Comparison of ENCODE assay signal across 20 cellular contexts in genomic region chr1:185404864-185405568, GRCh38.
DNase-seq lines count a peak whose midpoint lies in the region; ATAC-seq, FAIRE-seq and TF ChIP-seq lines count a peak whose summit lies in the region.
"Had no signal": no experiment of that assay in that cellular context is flagged by ENCODE, and none has a peak within 500 bp of the region (broad histone marks: within the 10 kb centered on the region; RNA-seq: fewer than 3 reads in every experiment).

No MANE protein-coding gene starts in this region.

- H3K9me3 Mint-ChIP-seq in astrocyte (ENCODE audit: unreplicated experiment) = peaks cover 15% of the 10 kb centered on the region

- peak overlapping the region in 3 of 10 donors; percentile 12 to 29 (median 29) for H3K4me3 ChIP-seq in heart right ventricle
- H3K4me3 ChIP-seq in astrocyte (ENCODE audit: insufficient read depth, low read depth, low read length) = no peak overlapping the region
- H3K4me3 ChIP-seq in keratinocyte (ENCODE audit: control insufficient read depth in 2 of 3, extremely low read depth in 1 of 3, insufficient read depth in 2 of 3, low read depth in 1 of 3, low read length in 3 of 3) = peak overlapping the region in 1 of 3 experiments; percentile 39
- H3K4me3 ChIP-seq in vagina = peak overlapping the region; percentile 27 to 28
- H3K4me3 ChIP-seq: coronary artery had no signal

- intact Hi-C loops in left ventricle myocardium superior (cut with micrococcal nuclease) = no loop called here
- intact Hi-C loops in heart right ventricle (cut with DNase I) = loop anchor here in 1 of 10 donors (10.0 kb wide), 1 partner anchor 60 kb away; no protein-coding TSS in a partner anchor
- intact Hi-C loops in vagina (cut with DNase I) = no loop called here

- no peaks in the 10 kb centered on the region for H3K36me3 ChIP-seq in heart right ventricle
- no peaks in the 10 kb centered on the region for H3K36me3 ChIP-seq in astrocyte (ENCODE audit: insufficient read depth, low read length)
- H3K36me3 ChIP-seq in keratinocyte (ENCODE audit: control insufficient read depth in 2 of 2, extremely low read depth in 1 of 2, insufficient read depth in 2 of 2, low read length in 2 of 2) = no peaks in the 10 kb centered on the region
- H3K36me3 ChIP-seq in vagina = no peaks in the 10 kb centered on the region
- H3K36me3 ChIP-seq: left ventricle myocardium inferior, tibial nerve had no signal

- peaks cover 24% of the 10 kb centered on the region for H3K4me1 Mint-ChIP-seq in astrocyte (ENCODE audit: low read depth, unreplicated experiment)

- ATAC-seq in left ventricle myocardium superior = peak; percentile 12
- ATAC-seq in heart right ventricle = no peak
- ATAC-seq in HG02981 (IDR thresholded peaks at IDR 0.05; ENCODE audit: unreplicated experiment) = no peak
- ATAC-seq: T-helper 17 cell had no signal

- DNase-seq in left ventricle myocardium superior (no peak), heart right ventricle (no peak), astrocyte (ENCODE audit: low read depth) (no peak), keratinocyte (ENCODE audit: low read depth, low spot score) (no peak), vagina (ENCODE audit: extremely low spot score in 2 of 2) (no peak), NAMALWA (ENCODE audit: low spot score) (no peak), NCI-H2196 treated with DMSO at 0.1 percent for 48 hours (lab: John Stamatoyannopoulos, UW; ENCODE audit: unreplicated experiment) (no peak)
- DNase-seq: activated CD4-positive, alpha-beta T cell treated with anti-CD3 and anti-CD28 coated beads for 48 hours; activated T-cell treated with anti-CD3 and anti-CD28 coated beads, Interleukin-2, amount 50 U/mL, for 48 hours; NCI-H446 treated with DMSO at 0.1 percent for 48 hours; stimulated activated CD4-positive, alpha-beta T cell treated with anti-CD3 and anti-CD28 coated beads, Interleukin-4, amount 100 ng/mL, for 24 hours; T-helper 17 cell had no signal

- TF ChIP-seq CTCF in heart right ventricle (IDR thresholded peaks at IDR 0.05) = no peak
- TF ChIP-seq CTCF in astrocyte (IDR thresholded peaks at IDR 0.05; ENCODE audit: insufficient read depth, low read depth, low read length) = no peak
- no peak for TF ChIP-seq CTCF in keratinocyte (optimal IDR thresholded peaks at IDR 0.05 in 1 of 3, IDR thresholded peaks at IDR 0.05 in 1 of 3, conservative IDR thresholded peaks at IDR 0.05 in 1 of 3; ENCODE audit: extremely low read depth in 1 of 3, insufficient read depth in 2 of 3, low read length in 3 of 3)
- no peak for TF ChIP-seq CTCF in vagina (IDR thresholded peaks at IDR 0.05)

- no peak for TF ChIP-seq POLR2A in vagina (IDR thresholded peaks at IDR 0.05)

- H3K9me3 ChIP-seq in heart right ventricle (peaks cover 0 to 4% (median 0%) of the 10 kb centered on the region in 11 donors), astrocyte (ENCODE audit: insufficient read depth, low read depth, low read length) (no peaks in the 10 kb centered on the region), keratinocyte (ENCODE audit: control insufficient read depth, low read depth, low read length) (peaks cover 3% of the 10 kb centered on the region), vagina (no peaks in the 10 kb centered on the region)
- H3K9me3 ChIP-seq: tibial nerve had no signal

- H3K27me3 Mint-ChIP-seq in astrocyte (ENCODE audit: low read depth, unreplicated experiment) = no peaks in the 10 kb centered on the region

- peaks cover 0 to 17% (median 0%) of the 10 kb centered on the region in 9 donors for H3K4me1 ChIP-seq in heart right ventricle
- peaks cover 9% of the 10 kb centered on the region for H3K4me1 ChIP-seq in astrocyte (ENCODE audit: insufficient read depth, low read length)
- peaks cover 41% of the 10 kb centered on the region for H3K4me1 ChIP-seq in keratinocyte (ENCODE audit: control insufficient read depth, extremely low read depth, insufficient read depth, low read length)
- peaks cover 25% of the 10 kb centered on the region for H3K4me1 ChIP-seq in vagina
- H3K4me1 ChIP-seq: left ventricle myocardium inferior had no signal

- H3K79me2 ChIP-seq in astrocyte (ENCODE audit: insufficient read depth, low read length) = no peaks in the 10 kb centered on the region
- no peaks in the 10 kb centered on the region for H3K79me2 ChIP-seq in keratinocyte (ENCODE audit: control insufficient read depth, insufficient read depth, low read length)

- H3K27me3 ChIP-seq in heart right ventricle = no peaks in the 10 kb centered on the region
- H3K27me3 ChIP-seq in astrocyte (ENCODE audit: insufficient read depth, low read length) = no peaks in the 10 kb centered on the region
- no peaks in the 10 kb centered on the region for H3K27me3 ChIP-seq in keratinocyte (ENCODE audit: control insufficient read depth, extremely low read depth, insufficient read depth, low read length)
- no peaks in the 10 kb centered on the region for H3K27me3 ChIP-seq in vagina
- H3K27me3 ChIP-seq: tibial nerve had no signal

- dilution Hi-C loops in keratinocyte (cut with MboI; ENCODE audit: extremely low pct_ligation_motif_present, low sequenced_read_pairs) = no loop called here

- H4K20me1 ChIP-seq in astrocyte (ENCODE audit: insufficient read depth, low read length) = no peaks in the 10 kb centered on the region
- H4K20me1 ChIP-seq in keratinocyte (ENCODE audit: control insufficient read depth, extremely low read depth, insufficient read depth, low read length) = no peaks in the 10 kb centered on the region

- H2AFZ ChIP-seq in astrocyte (ENCODE audit: low read depth, low read length) = no peak overlapping the region
- H2AFZ ChIP-seq in keratinocyte (ENCODE audit: control insufficient read depth, low read length) = peak overlapping the region; percentile 72

- no peak overlapping the region for H3K27ac Mint-ChIP-seq in astrocyte (ENCODE audit: unreplicated experiment)
- H3K27ac Mint-ChIP-seq: T-helper 17 cell had no signal

- no peak for FAIRE-seq in astrocyte (lab: Jason Lieb, UNC)
- no peak for FAIRE-seq in keratinocyte (lab: Jason Lieb, UNC)
- FAIRE-seq: G401.6, GM12892, RCC 7860 had no signal

- no peak overlapping the region for H3K4me3 Mint-ChIP-seq in astrocyte (ENCODE audit: unreplicated experiment)
- H3K4me3 Mint-ChIP-seq: neural crest cell, T-helper 17 cell had no signal

- no peak overlapping the region for H3K27ac ChIP-seq in heart right ventricle
- no peak overlapping the region for H3K27ac ChIP-seq in astrocyte (ENCODE audit: low read depth, low read length)
- no peak overlapping the region for H3K27ac ChIP-seq in keratinocyte (ENCODE audit: control insufficient read depth, insufficient read depth, low read length)
- H3K27ac ChIP-seq in vagina = peak overlapping the region; percentile 66
- H3K27ac ChIP-seq: coronary artery, left ventricle myocardium inferior had no signal

- H3K4me2 ChIP-seq in astrocyte (ENCODE audit: low read length) = peak overlapping the region; percentile 63
- H3K4me2 ChIP-seq in keratinocyte (ENCODE audit: control insufficient read depth, extremely low read depth, insufficient read depth, low read depth, low read length) = peak overlapping the region; percentile 74

- no peaks in the 10 kb centered on the region for H3K9me1 ChIP-seq in keratinocyte (ENCODE audit: control insufficient read depth, extremely low read depth, insufficient read depth, low read length)

- 85 to 91% methylated on average over 7 of the region's 7 CpGs for WGBS in heart right ventricle, 2 donors

- H3K9ac ChIP-seq in astrocyte (ENCODE audit: low read length) (no peak overlapping the region), keratinocyte (ENCODE audit: control insufficient read depth, extremely low read depth, insufficient read depth, low read length) (no peak overlapping the region)

- H3K36me3 Mint-ChIP-seq in astrocyte (ENCODE audit: low read depth, unreplicated experiment) = peaks cover 1% of the 10 kb centered on the region
